ENCODE assay signal across 24 cellular contexts in the genomic region with DNA sequence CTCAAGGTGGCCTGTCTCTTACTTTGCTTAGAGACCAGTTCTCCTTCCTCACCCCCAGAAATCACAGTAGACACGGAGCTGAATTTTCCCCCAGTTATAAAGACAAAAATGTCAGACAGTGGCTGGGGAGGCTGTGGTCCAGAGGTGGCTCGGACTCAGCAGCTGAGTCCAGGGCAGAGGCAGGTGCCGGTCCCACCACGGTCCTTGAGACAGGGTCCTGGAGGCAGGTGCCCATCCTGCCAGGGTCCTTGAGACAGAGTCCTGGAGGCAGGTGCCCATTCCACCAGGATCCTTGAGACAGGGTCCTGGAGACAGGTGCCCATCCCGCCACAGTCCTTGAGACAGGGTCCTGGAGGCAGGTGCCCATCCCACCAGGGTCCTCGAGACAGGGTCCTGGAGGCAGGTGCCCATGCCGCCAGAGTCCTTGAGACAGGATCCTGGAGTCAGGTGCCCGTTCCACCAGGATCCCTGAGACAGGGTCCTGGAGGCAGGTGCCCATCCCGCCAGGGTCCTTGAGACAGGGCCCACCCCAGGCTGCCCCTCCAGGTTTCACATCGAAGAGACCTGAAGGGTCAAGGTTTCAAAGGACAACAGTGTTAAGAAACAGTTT.
"Had no signal": no experiment of that assay in that cellular context is flagged by ENCODE, and none has a peak within 500 bp of the region (broad histone marks: within the 10 kb centered on the region; RNA-seq: fewer than 3 reads in every experiment).

No MANE protein-coding gene starts in this region.

- H3K4me1 ChIP-seq: ascending aorta, body of pancreas, SJSA1 had no signal

- H3K27ac ChIP-seq: ascending aorta, body of pancreas, SJSA1 had no signal

- H3K27me3 ChIP-seq: ascending aorta, body of pancreas, SJSA1 had no signal

- ATAC-seq: activated CD8-positive, alpha-beta T cell treated with anti-CD3 and anti-CD28 coated beads, Interleukin-2, amount 10 ng/mL, durations not matched to agents 7 days and 5 days; body of pancreas; SK-N-SH treated with all-trans-retinoic acid at 6 μM for 48 hours; WTC11 had no signal

- H3K4me3 ChIP-seq: ascending aorta, body of pancreas, SJSA1 had no signal

- DNase-seq: activated CD4-positive, alpha-beta T cell treated with anti-CD3 and anti-CD28 coated beads for 48 hours; activated CD4-positive, alpha-beta T cell treated with anti-CD3 and anti-CD28 coated beads, Interleukin-2, amount 50 U/mL, for 4 hours; activated CD4-positive, CD25-positive, alpha-beta regulatory T cell treated with anti-CD3 and anti-CD28 coated beads, Interleukin-2, amount 50 U/mL, for 72 hours; activated CD8-positive, alpha-beta T cell treated with anti-CD3 and anti-CD28 coated beads, Interleukin-2, amount 10 ng/mL, durations not matched to agents 7 days and 5 days; activated effector memory CD4-positive, alpha-beta T cell treated with Interleukin-2 at 50 U/mL for 16 hours; activated naive CD4-positive, alpha-beta T cell; activated T-cell treated with anti-CD3 and anti-CD28 coated beads, Interleukin-2, amount 50 U/mL, for 24 hours; body of pancreas; KBM-7; NCI-H1092 treated with DMSO at 0.1 percent for 48 hours; NCI-H1417 treated with DMSO at 0.1 percent for 48 hours; NCI-H1694; NCI-H2029; NCI-H2107; NCI-H2171 treated with DMSO at 0.1 percent for 48 hours; NCI-H226; NCI-H510A; NCI-H526 treated with DMSO at 0.1 percent for 48 hours; NCI-H82; SHP77 had no signal

- H3K9me3 ChIP-seq: ascending aorta, body of pancreas, SJSA1 had no signal
